In genomic region chr4:8410641-8411271, GRCh38 we compare ENCODE assay signal across 8 cellular contexts. TPM values are rescaled to one million over a fixed set of nuclear protein-coding genes. Genes with fewer than 3 reads are reported as not detected.
DNase-seq lines count a peak whose midpoint lies in the region; ATAC-seq and TF ChIP-seq lines count a peak whose summit lies in the region.

No MANE protein-coding gene starts in this region.

- intact Hi-C loops in colonic mucosa (cut with DNase I) = no loop called here
- intact Hi-C loops in activated CD4-positive, alpha-beta T cell treated with anti-CD3 and anti-CD28 coated beads, Interleukin-2, amount 10 ng/mL, durations not matched to agents 24 days and 14 days (cut with micrococcal nuclease) = no loop called here

- no peak overlapping the region for H2BK15ac ChIP-seq in mesenchymal stem cell (ENCODE audit: low read depth, poor library complexity, severe bottlenecking)

- H3K27me3 Mint-ChIP-seq in activated CD4-positive, alpha-beta T cell treated with anti-CD3 and anti-CD28 coated beads, Interleukin-2, amount 10 ng/mL, durations not matched to agents 24 days and 14 days = no peaks in the 10 kb centered on the region

- no peak overlapping the region for H4K8ac ChIP-seq in mesenchymal stem cell (ENCODE audit: low read length)

- H3K36me3 Mint-ChIP-seq in activated CD4-positive, alpha-beta T cell treated with anti-CD3 and anti-CD28 coated beads, Interleukin-2, amount 10 ng/mL, durations not matched to agents 24 days and 14 days (ENCODE audit: low read depth) = peaks cover 25% of the 10 kb centered on the region

- H3K27me3 ChIP-seq in colonic mucosa = no peaks in the 10 kb centered on the region
- no peaks in the 10 kb centered on the region for H3K27me3 ChIP-seq in mesenchymal stem cell (ENCODE audit: control insufficient read depth in 1 of 2, insufficient read depth in 1 of 2, low read length in 2 of 2)

- no peak overlapping the region for H3K14ac ChIP-seq in mesenchymal stem cell (ENCODE audit: low read length in 2 of 2)

- H3K9ac ChIP-seq in colonic mucosa (ENCODE audit: low read depth in 2 of 2, low read length in 2 of 2) = no peak overlapping the region
- no peak overlapping the region for H3K9ac ChIP-seq in mesenchymal stem cell (ENCODE audit: low read length)

- no peak overlapping the region for H3K4me3 Mint-ChIP-seq in activated CD4-positive, alpha-beta T cell treated with anti-CD3 and anti-CD28 coated beads, Interleukin-2, amount 10 ng/mL, durations not matched to agents 24 days and 14 days

- H3K4ac ChIP-seq in mesenchymal stem cell (ENCODE audit: low read depth in 1 of 2, low read length in 2 of 2) = no peak overlapping the region

- ATAC-seq in GM18502 (IDR thresholded peaks at IDR 0.05; ENCODE audit: poor library complexity, unreplicated experiment) = no peak
- ATAC-seq in GM18870 (IDR thresholded peaks at IDR 0.05; ENCODE audit: unreplicated experiment) = no peak

- H3K79me1 ChIP-seq in mesenchymal stem cell (replicated peaks; ENCODE audit: low read length, poor library complexity, severe bottlenecking) = peaks cover 8% of the 10 kb centered on the region

- H2AK5ac ChIP-seq in mesenchymal stem cell (ENCODE audit: low read length, severe bottlenecking) = no peak overlapping the region

- H2BK5ac ChIP-seq in mesenchymal stem cell (ENCODE audit: low read depth, low read length, poor library complexity, severe bottlenecking) = no peak overlapping the region

- no peak for TF ChIP-seq CTCF in colonic mucosa (IDR thresholded peaks at IDR 0.05)

- no peak overlapping the region for H3K18ac ChIP-seq in mesenchymal stem cell (ENCODE audit: low read depth in 1 of 2, low read length in 2 of 2)

- no peak overlapping the region for H3K4me2 ChIP-seq in mesenchymal stem cell (ENCODE audit: low read length, poor library complexity, severe bottlenecking)

- no peaks in the 10 kb centered on the region for H3K36me3 ChIP-seq in colonic mucosa
- H3K36me3 ChIP-seq in mesenchymal stem cell (ENCODE audit: control insufficient read depth in 1 of 2, insufficient read depth in 2 of 2, low read depth in 1 of 2, low read length in 2 of 2) = peaks cover 72 to 77% of the 10 kb centered on the region in 2 experiments

- no peaks in the 10 kb centered on the region for H3K4me1 ChIP-seq in colonic mucosa
- peaks cover 5% of the 10 kb centered on the region for H3K4me1 ChIP-seq in mesenchymal stem cell (ENCODE audit: control insufficient read depth, insufficient read depth, low read depth, low read length)

- H3K23ac ChIP-seq in mesenchymal stem cell (ENCODE audit: low read length in 2 of 2) = no peak overlapping the region

- no peak overlapping the region for H4K91ac ChIP-seq in mesenchymal stem cell (ENCODE audit: low read length)

- peaks cover 22% of the 10 kb centered on the region for H3K4me1 Mint-ChIP-seq in activated CD4-positive, alpha-beta T cell treated with anti-CD3 and anti-CD28 coated beads, Interleukin-2, amount 10 ng/mL, durations not matched to agents 24 days and 14 days

- 77% methylated on average over 26 of the region's 26 CpGs for WGBS in mesenchymal stem cell

- no peak overlapping the region for H3K4me3 ChIP-seq in colonic mucosa
- no peak overlapping the region for H3K4me3 ChIP-seq in mesenchymal stem cell (ENCODE audit: insufficient read depth in 1 of 2, low read depth in 1 of 2, low read length in 2 of 2)

- no peak overlapping the region for H2AFZ ChIP-seq in mesenchymal stem cell (ENCODE audit: low read depth, low read length)

- no peak overlapping the region for H3K27ac ChIP-seq in colonic mucosa
- no peak overlapping the region for H3K27ac ChIP-seq in mesenchymal stem cell (ENCODE audit: low read length, poor library complexity, severe bottlenecking)

- H2BK120ac ChIP-seq in mesenchymal stem cell (ENCODE audit: low read depth, low read length) = no peak overlapping the region

- DNase-seq in NCI-H345 (lab: John Stamatoyannopoulos, UW) (peak; percentile 13), NCI-H345 treated with DMSO at 0.1 percent for 48 hours (lab: John Stamatoyannopoulos, UW; ENCODE audit: unreplicated experiment) (no peak), NCI-H526 (lab: John Stamatoyannopoulos, UW) (peak; percentile 96 to 98), colonic mucosa (peak; percentile 70), mesenchymal stem cell (peak; percentile 73)
- DNase-seq in activated CD4-positive, alpha-beta T cell treated with anti-CD3 and anti-CD28 coated beads, Interleukin-2, amount 10 ng/mL, durations not matched to agents 24 days and 14 days = no peak

- H3K9me3 ChIP-seq in colonic mucosa = no peaks in the 10 kb centered on the region
- H3K9me3 ChIP-seq in mesenchymal stem cell (ENCODE audit: control insufficient read depth, low read length) = no peaks in the 10 kb centered on the region

- no peaks in the 10 kb centered on the region for H3K9me3 Mint-ChIP-seq in activated CD4-positive, alpha-beta T cell treated with anti-CD3 and anti-CD28 coated beads, Interleukin-2, amount 10 ng/mL, durations not matched to agents 24 days and 14 days

- H3K27ac Mint-ChIP-seq in activated CD4-positive, alpha-beta T cell treated with anti-CD3 and anti-CD28 coated beads, Interleukin-2, amount 10 ng/mL, durations not matched to agents 24 days and 14 days = no peak overlapping the region

- H2BK12ac ChIP-seq in mesenchymal stem cell (ENCODE audit: low read length in 2 of 2) = no peak overlapping the region

RNA-seq across cellular contexts. Expression of gene ACOX3, which starts 29.8 kb away (rescaled TPM):
- 10 to 100 TPM; 19.9 to 26.1 TPM for total RNA-seq in colonic mucosa
- polyA plus RNA-seq in mesenchymal stem cell (2013, experiment 1 of 2) = 10.4 TPM
- 12.2 TPM for polyA plus RNA-seq in mesenchymal stem cell (2013, experiment 2 of 2)
- total RNA-seq in activated CD4-positive, alpha-beta T cell treated with anti-CD3 and anti-CD28 coated beads, Interleukin-2, amount 10 ng/mL, durations not matched to agents 24 days and 14 days = 20.5 and 23.0 TPM in 2 replicates

RNA-seq across cellular contexts. Expression of gene TRMT44, which starts 29.8 kb away (rescaled TPM):
- total RNA-seq in colonic mucosa = 10 to 100 TPM; 10.3 to 15.6 TPM
- 3.7 TPM for polyA plus RNA-seq in mesenchymal stem cell (2013, experiment 1 of 2)
- polyA plus RNA-seq in mesenchymal stem cell (2013, experiment 2 of 2) = 3.6 TPM
- total RNA-seq in activated CD4-positive, alpha-beta T cell treated with anti-CD3 and anti-CD28 coated beads, Interleukin-2, amount 10 ng/mL, durations not matched to agents 24 days and 14 days = 35.7 and 38.5 TPM in 2 replicates

Comparison
In these comparisons a context has a peak if more than half of its experiments do, and no peak if none do; other contexts are left out.
1. DNase-seq: peak in NCI-H345 (single experiment), NCI-H526 (2 of 2), colonic mucosa (single experiment) and mesenchymal stem cell (single experiment); none in NCI-H345 treated with DMSO at 0.1 percent for 48 hours (single experiment) and activated CD4-positive, alpha-beta T cell treated with anti-CD3 and anti-CD28 coated beads, Interleukin-2, amount 10 ng/mL, durations not matched to agents 24 days and 14 days (single experiment).